In the genomic region with DNA sequence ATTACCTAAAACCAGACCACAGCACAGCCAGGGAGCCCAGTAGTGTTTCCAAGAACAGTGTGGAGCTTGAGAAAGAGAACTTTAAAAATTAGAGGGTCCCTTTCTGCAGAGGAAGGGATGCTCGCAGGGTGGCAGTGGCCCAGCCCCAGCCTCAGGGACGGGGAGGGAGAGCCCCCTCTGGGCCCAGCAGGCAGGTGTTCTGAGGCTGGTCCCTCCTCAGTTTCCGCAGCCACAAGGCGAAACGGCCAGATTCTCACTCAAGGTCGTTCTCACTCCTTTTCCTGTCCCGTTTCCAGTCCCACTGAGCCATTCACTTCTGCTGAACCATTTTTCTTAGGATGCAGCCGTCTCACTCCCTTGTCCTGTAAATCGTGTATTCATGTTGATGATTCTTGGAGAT, we compare ENCODE assay signal across 34 cellular contexts. TPM values are rescaled to one million over a fixed set of nuclear protein-coding genes. Genes with fewer than 3 reads are reported as not detected.
"Had no signal": no experiment of that assay in that cellular context is flagged by ENCODE, and none has a peak within 500 bp of the region (broad histone marks: within the 10 kb centered on the region; RNA-seq: fewer than 3 reads in every experiment).

No MANE protein-coding gene starts in this region.

- H3K36me3 ChIP-seq: breast epithelium had no signal

- H3K27me3 ChIP-seq: ascending aorta had no signal

- H3K9me3 ChIP-seq: ascending aorta, breast epithelium, esophagus squamous epithelium had no signal

- ATAC-seq: activated CD4-positive, alpha-beta T cell treated with anti-CD3 and anti-CD28 coated beads for 36 hours; activated CD8-positive, alpha-beta memory T cell treated with anti-CD3 and anti-CD28 coated beads, Interleukin-2, amount 10 ng/mL, durations not matched to agents 7 days and 5 days; activated CD8-positive, alpha-beta T cell treated with anti-CD3 and anti-CD28 coated beads, Interleukin-2, amount 10 ng/mL, durations not matched to agents 7 days and 5 days; activated naive CD4-positive, alpha-beta T cell treated with anti-CD3 and anti-CD28 coated beads, Interleukin-2, amount 50 U/mL, for 72 hours; effector memory CD8-positive, alpha-beta T cell had no signal

- DNase-seq: activated CD4-positive, alpha-beta memory T cell treated with anti-CD3 and anti-CD28 coated beads for 36 hours; activated CD4-positive, alpha-beta T cell treated with anti-CD3 and anti-CD28 coated beads for 36 hours; activated CD4-positive, alpha-beta T cell treated with anti-CD3 and anti-CD28 coated beads, Interleukin-2, amount 10 ng/mL, durations not matched to agents 24 days and 14 days; activated CD4-positive, CD25-positive, alpha-beta regulatory T cell; activated CD4-positive, CD25-positive, alpha-beta regulatory T cell treated with anti-CD3 and anti-CD28 coated beads, Interleukin-2, amount 50 U/mL, for 72 hours; activated CD8-positive, alpha-beta memory T cell treated with anti-CD3 and anti-CD28 coated beads, Interleukin-2, amount 10 ng/mL, durations not matched to agents 7 days and 5 days; activated CD8-positive, alpha-beta memory T cell treated with anti-CD3 and anti-CD28 coated beads, Interleukin-2, amount 50 U/mL, for 4 hours; activated CD8-positive, alpha-beta T cell treated with anti-CD3 and anti-CD28 coated beads, Interleukin-2, amount 10 ng/mL, durations not matched to agents 7 days and 5 days; activated effector memory CD4-positive, alpha-beta T cell treated with anti-CD3 and anti-CD28 coated beads, Interleukin-2, amount 50 U/mL, for 16 hours; activated naive CD4-positive, alpha-beta T cell; activated naive CD4-positive, alpha-beta T cell treated with anti-CD3 and anti-CD28 coated beads, Interleukin-2, amount 10 ng/mL, durations not matched to agents 7 days and 5 days; activated naive CD8-positive, alpha-beta T cell treated with anti-CD3 and anti-CD28 coated beads, Interleukin-2, amount 10 ng/mL, durations not matched to agents 7 days and 5 days; activated T-cell treated with anti-CD3 and anti-CD28 coated beads, Interleukin-2, amount 50 U/mL, for 1 hour; activated T-cell treated with anti-CD3 and anti-CD28 coated beads, Interleukin-2, amount 50 U/mL, for 48 hours; cortex of kidney; dermis blood vessel endothelial cell; effector CD4-positive, alpha-beta T cell; effector memory CD8-positive, alpha-beta T cell; esophagus squamous epithelium; foreskin melanocyte; T-helper 2 cell had no signal

- H3K4me1 ChIP-seq: breast epithelium had no signal

- H3K27ac ChIP-seq: ascending aorta, breast epithelium, epithelial cell of prostate, esophagus squamous epithelium had no signal

- H3K4me3 ChIP-seq: ascending aorta, breast epithelium, esophagus squamous epithelium had no signal

RNA-seq across cellular contexts. Expression of a gene that starts 20.0 kb away (rescaled TPM):
- total RNA-seq: activated CD4-positive, alpha-beta memory T cell treated with anti-CD3 and anti-CD28 coated beads for 36 hours; activated CD4-positive, alpha-beta T cell treated with anti-CD3 and anti-CD28 coated beads for 36 hours; activated CD4-positive, alpha-beta T cell treated with anti-CD3 and anti-CD28 coated beads, Interleukin-2, amount 10 ng/mL, durations not matched to agents 24 days and 14 days; activated CD8-positive, alpha-beta memory T cell treated with anti-CD3 and anti-CD28 coated beads for 36 hours; activated CD8-positive, alpha-beta memory T cell treated with anti-CD3 and anti-CD28 coated beads, Interleukin-2, amount 10 ng/mL, durations not matched to agents 7 days and 5 days; activated CD8-positive, alpha-beta T cell treated with anti-CD3 and anti-CD28 coated beads, Interleukin-2, amount 10 ng/mL, durations not matched to agents 7 days and 5 days; activated naive CD4-positive, alpha-beta T cell treated with anti-CD3 and anti-CD28 coated beads, Interleukin-2, amount 50 U/mL, for 72 hours; activated naive CD8-positive, alpha-beta T cell treated with anti-CD3 and anti-CD28 coated beads, Interleukin-2, amount 10 ng/mL, durations not matched to agents 7 days and 5 days; activated T-helper 1 cell treated with anti-CD3 and anti-CD28 coated beads, Interleukin-12 subunit alpha, Interleukin-12 subunit beta, Interleukin-2, Interleukin-4 antibody, amounts not matched to agents 30 ng/mL and 10 ng/mL and 1 ng/mL, durations not matched to agents 14 hours and 24 hours and 36 hours; activated T-helper 2 cell treated with anti-CD3 and anti-CD28 coated beads, Interferon-gamma antibody, Interleukin-2, Interleukin-4, amounts not matched to agents 10 μg/mL and 5 μg/mL and 100 μg/mL, durations not matched to agents 14 hours and 24 hours and 36 hours; ascending aorta; breast epithelium; chondrocyte; dermis blood vessel endothelial cell; endothelial cell of umbilical vein; esophagus squamous epithelium; fibroblast of lung; fibroblast of villous mesenchyme; T-helper 1 cell treated with Interleukin-12 subunit alpha and Interleukin-12 subunit beta and Interleukin-4 antibody, amounts not matched to agents 30 ng/mL and 1 ng/mL, for 36 hours had no signal
- polyA plus RNA-seq: esophagus, fibroblast of lung had no signal
